19 cellular contexts compared by ENCODE assay signal in genomic region chr3:58508437-58508836, GRCh38. TPM values are rescaled to one million over a fixed set of nuclear protein-coding genes. Genes with fewer than 3 reads are reported as not detected.
DNase-seq lines count a peak whose midpoint lies in the region; ATAC-seq and TF ChIP-seq lines count a peak whose summit lies in the region.
"Had no signal": no experiment of that assay in that cellular context is flagged by ENCODE, and none has a peak within 500 bp of the region (broad histone marks: within the 10 kb centered on the region; RNA-seq: fewer than 3 reads in every experiment).

No MANE protein-coding gene starts in this region.

- CTCF ChIA-PET in WTC11 (lab: Charles Lee): interaction anchor here (1.0 to 1.6 kb wide), 4 partner anchors 17 to 203 kb away, joined by 3 to 5 read pairs (median 4); partner anchors contain the start of genes HTD2 and RPP14

- H3K9me3 ChIP-seq in HAP-1: no peaks in the 10 kb centered on the region
- H3K9me3 ChIP-seq: BLaER1, Caco-2 had no signal

- no peaks in the 10 kb centered on the region for H3K36me3 ChIP-seq in HAP-1 (replicated peaks)
- H3K36me3 ChIP-seq: BLaER1 had no signal

- H3K4me1 Mint-ChIP-seq in WTC11 (peaks cover 2% of the 10 kb centered on the region; the same call in 1 of the 2 replicates), nephron progenitor cell (peaks cover 24% of the 10 kb centered on the region)
- H3K4me1 Mint-ChIP-seq: B cell had no signal

- H3K9me3 Mint-ChIP-seq in WTC11 (no peaks in the 10 kb centered on the region), nephron progenitor cell (no peaks in the 10 kb centered on the region)
- H3K9me3 Mint-ChIP-seq: CD4-positive, CD25-positive, alpha-beta regulatory T cell; CD8-positive, alpha-beta T cell; HFFc6 had no signal

- no peak overlapping the region for H3K4me3 Mint-ChIP-seq in WTC11
- H3K4me3 Mint-ChIP-seq in nephron progenitor cell: no peak overlapping the region
- H3K4me3 Mint-ChIP-seq: B cell; CD4-positive, CD25-positive, alpha-beta regulatory T cell; CD8-positive, alpha-beta T cell; HFFc6 had no signal

- H3K27me3 Mint-ChIP-seq in WTC11 (ENCODE audit: low read depth) (no peaks in the 10 kb centered on the region), nephron progenitor cell (ENCODE audit: low read depth, poor library complexity) (no peaks in the 10 kb centered on the region)
- H3K27me3 Mint-ChIP-seq: B cell; CD4-positive, CD25-positive, alpha-beta regulatory T cell had no signal

- DNase-seq in NCI-H2227 (lab: John Stamatoyannopoulos, UW; ENCODE audit: unreplicated experiment) (peak; percentile 41), NCI-H2227 treated with DMSO at 0.1 percent for 48 hours (lab: John Stamatoyannopoulos, UW) (no peak), WTC11 (ENCODE audit: low spot score) (no peak), islet precursor cell (peak; percentile 49), nephron progenitor cell (no peak), HK-2 (ENCODE audit: unreplicated experiment) (no peak), HAP-1 (ENCODE audit: low spot score in 2 of 2) (no peak)
- no peak for DNase-seq in effector CD4-positive, alpha-beta T cell
- DNase-seq: Caco-2; CD4-positive, CD25-positive, alpha-beta regulatory T cell; CD8-positive, alpha-beta T cell; DMS153; DND-41; GM23248; H7; HFFc6 had no signal

- peak overlapping the region; percentile 20; the same call in 1 of the 2 replicates for H3K27ac Mint-ChIP-seq in WTC11
- peak overlapping the region; percentile 73 for H3K27ac Mint-ChIP-seq in nephron progenitor cell
- H3K27ac Mint-ChIP-seq: B cell; CD4-positive, CD25-positive, alpha-beta regulatory T cell; CD8-positive, alpha-beta T cell; HFFc6 had no signal

- peaks cover 6% of the 10 kb centered on the region for H3K4me1 ChIP-seq in HAP-1
- H3K4me1 ChIP-seq: BLaER1 had no signal

- H3K36me3 Mint-ChIP-seq in WTC11 (no peaks in the 10 kb centered on the region), nephron progenitor cell (ENCODE audit: low read depth) (peaks cover 26% of the 10 kb centered on the region)
- H3K36me3 Mint-ChIP-seq: CD4-positive, CD25-positive, alpha-beta regulatory T cell had no signal

- in situ Hi-C loops in HAP-1 (cut with MboI; ENCODE audit: low sequenced_read_pairs): no loop called here

- TF ChIP-seq CTCF in WTC11 (IDR thresholded peaks at IDR 0.05) (no peak), nephron progenitor cell (IDR thresholded peaks at IDR 0.05) (no peak)

- POLR2A ChIA-PET in WTC11 (lab: Charles Lee): no interaction called here

- ATAC-seq in WTC11: no peak
- ATAC-seq: CD8-positive, alpha-beta T cell; HCT116 had no signal

- no peaks in the 10 kb centered on the region for H3K27me3 ChIP-seq in HAP-1 (ENCODE audit: low read depth)
- H3K27me3 ChIP-seq: BLaER1 had no signal

- H3K4me3 ChIP-seq in HAP-1: no peak overlapping the region
- H3K4me3 ChIP-seq: BLaER1, GM23248 had no signal

TF ChIP-seq in WTC11, 78 proteins besides CTCF, POLR2A, EP300 and RAD21:
- TF ChIP-seq CREM (CRISPR knock-in tag; IDR thresholded peaks at IDR 0.05): no peak
- TF ChIP-seq, protein P1, sequence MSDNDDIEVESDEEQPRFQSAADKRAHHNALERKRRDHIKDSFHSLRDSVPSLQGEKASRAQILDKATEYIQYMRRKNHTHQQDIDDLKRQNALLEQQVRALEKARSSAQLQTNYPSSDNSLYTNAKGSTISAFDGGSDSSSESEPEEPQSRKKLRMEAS (CRISPR knock-in tag; IDR thresholded peaks at IDR 0.05): no peak
- TF ChIP-seq, protein P2, sequence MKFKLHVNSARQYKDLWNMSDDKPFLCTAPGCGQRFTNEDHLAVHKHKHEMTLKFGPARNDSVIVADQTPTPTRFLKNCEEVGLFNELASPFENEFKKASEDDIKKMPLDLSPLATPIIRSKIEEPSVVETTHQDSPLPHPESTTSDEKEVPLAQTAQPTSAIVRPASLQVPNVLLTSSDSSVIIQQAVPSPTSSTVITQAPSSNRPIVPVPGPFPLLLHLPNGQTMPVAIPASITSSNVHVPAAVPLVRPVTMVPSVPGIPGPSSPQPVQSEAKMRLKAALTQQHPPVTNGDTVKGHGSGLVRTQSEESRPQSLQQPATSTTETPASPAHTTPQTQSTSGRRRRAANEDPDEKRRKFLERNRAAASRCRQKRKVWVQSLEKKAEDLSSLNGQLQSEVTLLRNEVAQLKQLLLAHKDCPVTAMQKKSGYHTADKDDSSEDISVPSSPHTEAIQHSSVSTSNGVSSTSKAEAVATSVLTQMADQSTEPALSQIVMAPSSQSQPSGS (CRISPR knock-in tag; IDR thresholded peaks at IDR 0.05; ENCODE audit: borderline replicate concordance, low read depth): no peak
- no peak for TF ChIP-seq ZBTB21 (CRISPR knock-in tag; IDR thresholded peaks at IDR 0.05; ENCODE audit: borderline replicate concordance)
- TF ChIP-seq NFYB (CRISPR knock-in tag; conservative IDR thresholded peaks at IDR 0.05; ENCODE audit: low read depth): no peak
- TF ChIP-seq ZNF263 (CRISPR knock-in tag; IDR thresholded peaks at IDR 0.05; ENCODE audit: low read depth): no peak
- TF ChIP-seq SMAD3 (CRISPR knock-in tag; IDR thresholded peaks at IDR 0.05; ENCODE audit: borderline replicate concordance): no peak

RNA-seq across cellular contexts. Expression of gene KCTD6, which starts 16.5 kb away (rescaled TPM):
- total RNA-seq in WTC11 (2021): 15.2 to 16.4 TPM (median 15.5 TPM) in 3 replicates

RNA-seq across cellular contexts. Expression of gene ACOX2, which starts 28.6 kb away (rescaled TPM):
- total RNA-seq in WTC11 (2021): 1.1 to 1.8 TPM (median 1.1 TPM) in 3 replicates
- total RNA-seq: B cell; CD4-positive, CD25-positive, alpha-beta regulatory T cell; CD8-positive, alpha-beta T cell had no signal

Comparison
In these comparisons a context has a peak if more than half of its experiments do, and no peak if none do; other contexts are left out.
1. DNase-seq: peak in NCI-H2227 (single experiment) and islet precursor cell (single experiment); none in NCI-H2227 treated with DMSO at 0.1 percent for 48 hours (single experiment), WTC11 (single experiment), nephron progenitor cell (single experiment), effector CD4-positive, alpha-beta T cell (single experiment), HK-2 (single experiment) and HAP-1 (0 of 2).